8 cellular contexts compared by ENCODE assay signal in the genomic region with DNA sequence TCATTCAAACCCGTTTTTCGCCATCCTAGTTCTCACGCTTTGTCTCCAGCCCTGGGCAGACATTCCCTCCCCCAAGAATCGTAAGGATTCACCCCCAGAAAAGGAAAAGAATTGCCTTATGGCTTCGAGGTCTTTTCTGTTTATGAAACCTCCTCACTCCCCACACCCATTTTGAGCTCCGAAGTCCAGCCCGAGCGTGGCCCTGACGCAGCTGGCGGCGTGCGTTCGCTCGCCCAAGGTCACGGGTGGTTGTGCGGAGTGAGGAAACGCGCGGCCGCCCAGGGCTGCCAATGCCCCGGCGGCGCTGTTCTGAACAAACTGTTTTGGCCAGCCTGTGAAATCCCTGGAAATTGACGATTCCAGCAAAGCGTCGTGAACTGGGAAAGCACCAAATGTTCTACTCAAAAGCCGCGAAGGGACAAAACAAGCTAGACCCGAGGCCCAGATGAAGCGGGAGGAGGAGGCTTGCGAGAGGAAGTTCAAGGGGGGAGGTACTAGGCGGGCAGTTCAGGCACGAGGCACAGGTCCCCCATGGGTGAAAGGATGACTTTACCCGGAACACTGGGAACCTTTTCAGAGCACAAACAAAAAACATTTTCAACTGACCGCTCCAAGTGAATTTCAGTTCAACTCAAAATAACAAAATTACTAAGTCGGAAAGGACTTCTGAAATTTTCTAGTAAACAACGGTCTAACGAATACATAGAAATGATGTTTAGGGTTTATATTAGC. TPM values are rescaled to one million over a fixed set of nuclear protein-coding genes. Genes with fewer than 3 reads are reported as not detected.
DNase-seq lines count a peak whose midpoint lies in the region; ATAC-seq and TF ChIP-seq lines count a peak whose summit lies in the region.

No MANE protein-coding gene starts in this region.

- H3K4me3 ChIP-seq in BJ (ENCODE audit: low read depth, low read length) (peak overlapping the region; percentile 43), mesodermal cell (ENCODE audit: extremely low read depth, insufficient read depth, low read length, poor library complexity, severe bottlenecking) (peak overlapping the region; percentile 82)

- 2 to 5% methylated on average over 29 to 33 of the region's 38 CpGs for WGBS in mesodermal cell (ENCODE audit: insufficient coverage in 2 of 2), 2 experiments

- H3K36me3 ChIP-seq in BJ (ENCODE audit: control insufficient read depth, insufficient read depth, low read length) (peaks cover 1% of the 10 kb centered on the region; the same call in 1 of the 2 replicates), mesodermal cell (ENCODE audit: control insufficient read depth, insufficient read depth, low read length) (peaks cover 10% of the 10 kb centered on the region)

- H3K9me3 ChIP-seq in mesodermal cell (ENCODE audit: control insufficient read depth, low read length), result no peaks in the 10 kb centered on the region

- H3K27ac ChIP-seq in mesodermal cell (ENCODE audit: low read depth, low read length, severe bottlenecking), result peak overlapping the region; percentile 99

- H3K27me3 ChIP-seq in BJ (ENCODE audit: control insufficient read depth, insufficient read depth, low read length), result no peaks in the 10 kb centered on the region

- ATAC-seq in GM19351 (IDR thresholded peaks at IDR 0.05; ENCODE audit: unreplicated experiment) (peak; percentile 34), HG03520 (IDR thresholded peaks at IDR 0.05; ENCODE audit: unreplicated experiment) (peak; percentile 24)

- CTCF ChIA-PET in BJ (lab: Yijun Ruan, JAX), result interaction anchor here (0.7 to 1.6 kb wide), 7 partner anchors 20 to 235 kb away, joined by 3 to 10 read pairs (median 4); no protein-coding TSS in a partner anchor

- peak; percentile 28; the same call in 1 of the 2 replicates for TF ChIP-seq CTCF in BJ (IDR thresholded peaks at IDR 0.05; ENCODE audit: insufficient read depth, low read depth, low read length)

- POLR2A ChIA-PET in BJ (lab: Charles Lee), result interaction anchor here (0.6 to 2.0 kb wide), 12 partner anchors 19 to 598 kb away, joined by 3 to 18 read pairs (median 4); partner anchors contain the start of genes ABHD17B, C9orf85 and CEMIP2

- peaks cover 2% of the 10 kb centered on the region for H3K4me1 ChIP-seq in mesodermal cell (ENCODE audit: control insufficient read depth, insufficient read depth, low read length, poor library complexity, severe bottlenecking)

- DNase-seq in BJ (ENCODE audit: low read depth) (no peak), NOMO-1 treated with DMSO at 0.1 percent for 48 hours (lab: John Stamatoyannopoulos, UW; ENCODE audit: unreplicated experiment) (peak; percentile 40), activated T-cell treated with anti-CD3 and anti-CD28 coated beads for 4 hours (peak; percentile 51), epidermal melanocyte (ENCODE audit: insufficient read length, low spot score) (peak; percentile 74)
- peak; percentile 38 for DNase-seq in stimulated activated CD8-positive, alpha-beta memory T cell treated with anti-CD3 and anti-CD28 coated beads, Interleukin-15, amount 100 ng/mL, for 1 hour (ENCODE audit: low read depth)

RNA-seq across cellular contexts. Expression of gene ZFAND5, which starts 0.7 kb away (rescaled TPM):
- polyA plus RNA-seq in BJ (2011; rRNA removed), result 172 and 222 TPM in 2 replicates
- polyA minus RNA-seq in BJ (2011; rRNA and poly(A)+ RNA removed), result 73.6 and 94.0 TPM in 2 replicates
- 210 TPM for polyA plus RNA-seq in mesodermal cell (2013, experiment 1 of 2)
- 203 TPM for polyA plus RNA-seq in mesodermal cell (2013, experiment 2 of 2)
